Comparison of ENCODE assay signal across 20 cellular contexts in genomic region chr3:128709506-128710210, GRCh38. TPM values are rescaled to one million over a fixed set of nuclear protein-coding genes. Genes with fewer than 3 reads are reported as not detected.
DNase-seq lines count a peak whose midpoint lies in the region; ATAC-seq and TF ChIP-seq lines count a peak whose summit lies in the region.
"Had no signal": no experiment of that assay in that cellular context is flagged by ENCODE, and none has a peak within 500 bp of the region (broad histone marks: within the 10 kb centered on the region; RNA-seq: fewer than 3 reads in every experiment).

No MANE protein-coding gene starts in this region.

- H3K9me3 Mint-ChIP-seq in dendritic cell treated with granulocyte-macrophage colony-stimulating factor and Interleukin-4, amounts not matched to agents 40 ng/mL and 50 ng/mL, for 4 days: no peaks in the 10 kb centered on the region
- H3K9me3 Mint-ChIP-seq in CD8-positive, alpha-beta T cell: no peaks in the 10 kb centered on the region
- H3K9me3 Mint-ChIP-seq: activated CD4-positive, alpha-beta memory T cell treated with anti-CD3 and anti-CD28 coated beads for 36 hours; stimulated activated naive CD8-positive, alpha-beta T cell treated with anti-CD3 and anti-CD28 coated beads, Interleukin-15, Interleukin-2, amounts not matched to agents 100 ng/mL and 50 ng/mL, for 24 hours had no signal

- H3K27me3 ChIP-seq in lung (ENCODE audit: control insufficient read depth, insufficient read depth): no peaks in the 10 kb centered on the region
- no peaks in the 10 kb centered on the region for H3K27me3 ChIP-seq in CD8-positive, alpha-beta T cell (ENCODE audit: insufficient read depth, low read length)
- H3K27me3 ChIP-seq: upper lobe of left lung had no signal

- no peaks in the 10 kb centered on the region for H3K36me3 ChIP-seq in lung (ENCODE audit: control insufficient read depth in 2 of 2, insufficient read depth in 2 of 2, low read length in 2 of 2)
- H3K36me3 ChIP-seq in CD8-positive, alpha-beta T cell (ENCODE audit: insufficient read depth, low read length): no peaks in the 10 kb centered on the region
- H3K36me3 ChIP-seq: upper lobe of left lung had no signal

- peaks cover 0 to 2% of the 10 kb centered on the region in 2 donors for H3K4me1 ChIP-seq in lung (ENCODE audit: control insufficient read depth in 2 of 2, insufficient read depth in 2 of 2, low read length in 2 of 2)
- H3K4me1 ChIP-seq in CD8-positive, alpha-beta T cell (ENCODE audit: insufficient read depth, low read length): peaks cover 3% of the 10 kb centered on the region

- intact Hi-C loops in dendritic cell treated with granulocyte-macrophage colony-stimulating factor and Interleukin-4, amounts not matched to agents 40 ng/mL and 50 ng/mL, for 4 days (cut with micrococcal nuclease): no loop called here
- intact Hi-C loops in CD8-positive, alpha-beta T cell (cut with DNase I, micrococcal nuclease): no loop called here

- H3K36me3 Mint-ChIP-seq in dendritic cell treated with granulocyte-macrophage colony-stimulating factor and Interleukin-4, amounts not matched to agents 40 ng/mL and 50 ng/mL, for 4 days (ENCODE audit: low read depth): no peaks in the 10 kb centered on the region
- no peaks in the 10 kb centered on the region for H3K36me3 Mint-ChIP-seq in CD8-positive, alpha-beta T cell
- H3K36me3 Mint-ChIP-seq: activated CD4-positive, alpha-beta memory T cell treated with anti-CD3 and anti-CD28 coated beads for 36 hours had no signal

- H3K4me3 Mint-ChIP-seq in dendritic cell treated with granulocyte-macrophage colony-stimulating factor and Interleukin-4, amounts not matched to agents 40 ng/mL and 50 ng/mL, for 4 days: no peak overlapping the region
- H3K4me3 Mint-ChIP-seq in CD8-positive, alpha-beta T cell: no peak overlapping the region
- H3K4me3 Mint-ChIP-seq: activated CD4-positive, alpha-beta memory T cell treated with anti-CD3 and anti-CD28 coated beads for 36 hours; stimulated activated naive CD8-positive, alpha-beta T cell treated with anti-CD3 and anti-CD28 coated beads, Interleukin-15, Interleukin-2, amounts not matched to agents 100 ng/mL and 50 ng/mL, for 24 hours had no signal

- DNase-seq in DMS53 (lab: John Stamatoyannopoulos, UW): peak; percentile 13
- DNase-seq in DMS53 treated with DMSO at 0.1 percent for 48 hours (lab: John Stamatoyannopoulos, UW; ENCODE audit: unreplicated experiment): no peak
- no peak for DNase-seq in lung (ENCODE audit: low spot score)
- peak; percentile 64 for DNase-seq in ureter (ENCODE audit: low spot score)
- no peak for DNase-seq in CD8-positive, alpha-beta T cell
- DNase-seq in amniotic stem cell (lab: John Stamatoyannopoulos, UW): no peak
- DNase-seq in NCI-H526 (lab: John Stamatoyannopoulos, UW): no peak
- DNase-seq: activated CD4-positive, alpha-beta memory T cell treated with anti-CD3 and anti-CD28 coated beads for 36 hours; activated gamma-delta T cell treated with Interleukin-2 at 50 U/mL for 16 hours; activated T-cell treated with anti-CD3 and anti-CD28 coated beads for 4 hours; amygdala; caudate nucleus; NCI-H1417 treated with DMSO at 0.1 percent for 48 hours; NCI-H82; stimulated activated CD4-positive, alpha-beta T cell treated with anti-CD3 and anti-CD28 coated beads, Interleukin-2, amount 100 ng/mL, for 48 hours; T-helper 17 cell had no signal

- peaks cover 0 to 2% of the 10 kb centered on the region in 2 donors for H3K9me3 ChIP-seq in lung (ENCODE audit: control insufficient read depth in 2 of 2, insufficient read depth in 1 of 2, low read length in 1 of 2)
- H3K9me3 ChIP-seq in CD8-positive, alpha-beta T cell (ENCODE audit: low read length): no peaks in the 10 kb centered on the region
- H3K9me3 ChIP-seq: upper lobe of left lung had no signal

- H3K27ac Mint-ChIP-seq in dendritic cell treated with granulocyte-macrophage colony-stimulating factor and Interleukin-4, amounts not matched to agents 40 ng/mL and 50 ng/mL, for 4 days: peak overlapping the region; percentile 4
- H3K27ac Mint-ChIP-seq in CD8-positive, alpha-beta T cell: no peak overlapping the region
- H3K27ac Mint-ChIP-seq: activated CD4-positive, alpha-beta memory T cell treated with anti-CD3 and anti-CD28 coated beads for 36 hours; stimulated activated naive CD8-positive, alpha-beta T cell treated with anti-CD3 and anti-CD28 coated beads, Interleukin-15, Interleukin-2, amounts not matched to agents 100 ng/mL and 50 ng/mL, for 24 hours; T-helper 17 cell had no signal

- H3K27ac ChIP-seq in lung (ENCODE audit: low read depth in 1 of 2, low read length in 1 of 2): no peak overlapping the region
- H3K27ac ChIP-seq in CD8-positive, alpha-beta T cell (ENCODE audit: low read depth, low read length): no peak overlapping the region
- H3K27ac ChIP-seq: upper lobe of left lung had no signal

- CTCF ChIA-PET in CD8-positive, alpha-beta T cell (lab: Charles Lee): no interaction called here

- ATAC-seq in lung (ENCODE audit: insufficient read depth, low FRiP score): peak; percentile 53
- ATAC-seq in CD8-positive, alpha-beta T cell: no peak
- ATAC-seq: T-helper 17 cell had no signal

- H3K27me3 Mint-ChIP-seq in dendritic cell treated with granulocyte-macrophage colony-stimulating factor and Interleukin-4, amounts not matched to agents 40 ng/mL and 50 ng/mL, for 4 days: no peaks in the 10 kb centered on the region
- no peaks in the 10 kb centered on the region for H3K27me3 Mint-ChIP-seq in CD8-positive, alpha-beta T cell (ENCODE audit: low read depth)
- H3K27me3 Mint-ChIP-seq: activated CD4-positive, alpha-beta memory T cell treated with anti-CD3 and anti-CD28 coated beads for 36 hours; stimulated activated naive CD8-positive, alpha-beta T cell treated with anti-CD3 and anti-CD28 coated beads, Interleukin-15, Interleukin-2, amounts not matched to agents 100 ng/mL and 50 ng/mL, for 24 hours; T-helper 17 cell had no signal

- peaks cover 53% of the 10 kb centered on the region for H3K4me1 Mint-ChIP-seq in dendritic cell treated with granulocyte-macrophage colony-stimulating factor and Interleukin-4, amounts not matched to agents 40 ng/mL and 50 ng/mL, for 4 days (ENCODE audit: low read depth)
- H3K4me1 Mint-ChIP-seq in CD8-positive, alpha-beta T cell (ENCODE audit: low read depth): peaks cover 2% of the 10 kb centered on the region

- H3K4me3 ChIP-seq in lung: no peak overlapping the region
- H3K4me3 ChIP-seq in CD8-positive, alpha-beta T cell (ENCODE audit: low read depth, low read length): no peak overlapping the region
- H3K4me3 ChIP-seq: smooth muscle cell, upper lobe of left lung had no signal

- no peak for TF ChIP-seq CTCF in lung (IDR thresholded peaks at IDR 0.05; ENCODE audit: control extremely low read depth, extremely low read depth)
- TF ChIP-seq CTCF in CD8-positive, alpha-beta T cell (IDR thresholded peaks at IDR 0.05): no peak

- POLR2A ChIA-PET in CD8-positive, alpha-beta T cell (lab: Charles Lee): no interaction called here

- WGBS in lung, 2 donors: 57 to 68% methylated on average over 10 of the region's 10 CpGs

RNA-seq across cellular contexts. Expression of gene RAB7A, which starts 16.3 kb away (rescaled TPM):
- total RNA-seq in lung (100 to 1,000 TPM; 127 to 271 TPM), ureter (270 TPM)
- 100 to 1,000 TPM; 164 to 254 TPM for polyA plus RNA-seq in lung
- 100 to 1,000 TPM; 130 to 134 TPM for total RNA-seq in CD8-positive, alpha-beta T cell

RNA-seq across cellular contexts. Expression of gene RPN1, which starts 59.0 kb away (rescaled TPM):
- total RNA-seq in lung: 100 to 1,000 TPM; 158 to 288 TPM
- polyA plus RNA-seq in lung: 100 to 1,000 TPM; 146 to 318 TPM
- total RNA-seq in ureter: 180 TPM
- 10 to 100 TPM; 65.7 to 76.5 TPM for total RNA-seq in CD8-positive, alpha-beta T cell

Comparison
In these comparisons a context has a peak if more than half of its experiments do, and no peak if none do; other contexts are left out.
1. DNase-seq: peak in DMS53 (single experiment) and ureter (single experiment); none in DMS53 treated with DMSO at 0.1 percent for 48 hours (single experiment), lung (single experiment), CD8-positive, alpha-beta T cell (0 of 7), amniotic stem cell (single experiment) and NCI-H526 (0 of 2).